8 cellular contexts compared by ENCODE assay signal in genomic region chr12:121465921-121466799, GRCh38.
DNase-seq lines count a peak whose midpoint lies in the region; ATAC-seq and TF ChIP-seq lines count a peak whose summit lies in the region.

No MANE protein-coding gene starts in this region.

- H3K27me3 Mint-ChIP-seq in CD8-positive, alpha-beta T cell (ENCODE audit: low read depth): no peaks in the 10 kb centered on the region

- peak overlapping the region; percentile 43 for H3K27ac ChIP-seq in CD8-positive, alpha-beta T cell (ENCODE audit: low read depth, low read length)
- H3K27ac ChIP-seq in VCaP: peak overlapping the region; percentile 81
- peak overlapping the region in 1 of 2 donors; percentile 90 for H3K27ac ChIP-seq in coronary artery
- H3K27ac ChIP-seq in testis: no peak overlapping the region

- intact Hi-C loops in CD8-positive, alpha-beta T cell (cut with DNase I, micrococcal nuclease): loop anchor here (2.0 to 10.0 kb wide), 7 partner anchors 65 to 1059 kb away; partner anchors contain the start of genes KNTC1 (in 2 of the 2), RSRC2 (in 2 of the 2), ANAPC5 (in 1 of the 2) and CAMKK2 (in 1 of the 2)
- intact Hi-C loops in testis (cut with DNase I; ENCODE audit: low total_unique reads): no loop called here

- H3K36me3 ChIP-seq in CD8-positive, alpha-beta T cell (ENCODE audit: insufficient read depth, low read length): no peaks in the 10 kb centered on the region
- H3K36me3 ChIP-seq in mucosa of stomach (ENCODE audit: control insufficient read depth, insufficient read depth, low read length) (no peaks in the 10 kb centered on the region), testis (ENCODE audit: low read depth, missing control alignments) (no peaks in the 10 kb centered on the region)

- TF ChIP-seq CTCF in CD8-positive, alpha-beta T cell (IDR thresholded peaks at IDR 0.05): no peak
- TF ChIP-seq CTCF in VCaP (conservative IDR thresholded peaks at IDR 0.05) (no peak), coronary artery (IDR thresholded peaks at IDR 0.05) (no peak), testis (IDR thresholded peaks at IDR 0.05) (no peak)

- peaks cover 6% of the 10 kb centered on the region for H3K36me3 Mint-ChIP-seq in CD8-positive, alpha-beta T cell

- ATAC-seq in CD8-positive, alpha-beta T cell: no peak
- peak; percentile 9 for ATAC-seq in GM21360 (IDR thresholded peaks at IDR 0.05; ENCODE audit: unreplicated experiment)

- H3K27me3 ChIP-seq in CD8-positive, alpha-beta T cell (ENCODE audit: insufficient read depth, low read length): no peaks in the 10 kb centered on the region
- H3K27me3 ChIP-seq in mucosa of stomach (ENCODE audit: control insufficient read depth, insufficient read depth, low read length) (no peaks in the 10 kb centered on the region), testis (no peaks in the 10 kb centered on the region)

- no peaks in the 10 kb centered on the region for H3K9me3 Mint-ChIP-seq in CD8-positive, alpha-beta T cell

- TF ChIP-seq POLR2A in testis (IDR thresholded peaks at IDR 0.05): no peak

- CTCF ChIA-PET in CD8-positive, alpha-beta T cell (lab: Charles Lee): interaction anchor here (0.6 to 1.7 kb wide), 4 partner anchors 11 to 998 kb away, joined by 3 to 4 read pairs (median 3); no protein-coding TSS in a partner anchor

- WGBS in testis, 2 donors: 14 to 35% methylated on average over 20 to 58 of the region's 71 CpGs

- POLR2A ChIA-PET in CD8-positive, alpha-beta T cell (lab: Charles Lee): interaction anchor here (0.6 to 1.7 kb wide), 2 partner anchors 66 to 132 kb away, joined by 3 to 7 read pairs; partner anchors contain the start of gene RNF34

- H3K9me3 ChIP-seq in CD8-positive, alpha-beta T cell (ENCODE audit: low read length): no peaks in the 10 kb centered on the region
- H3K9me3 ChIP-seq in mucosa of stomach (ENCODE audit: control insufficient read depth, low read length) (no peaks in the 10 kb centered on the region), testis (no peaks in the 10 kb centered on the region)

- H3K4me1 Mint-ChIP-seq in CD8-positive, alpha-beta T cell (ENCODE audit: low read depth): peaks cover 45% of the 10 kb centered on the region

- peak overlapping the region; percentile 63 for H3K4me3 ChIP-seq in CD8-positive, alpha-beta T cell (ENCODE audit: low read depth, low read length)
- H3K4me3 ChIP-seq in coronary artery (peak overlapping the region; percentile 75), mucosa of stomach (ENCODE audit: low read length) (no peak overlapping the region), testis (peak overlapping the region; percentile 37 to 48)

- peak in 5 of 7 experiments; percentile 34 to 67 (median 52) for DNase-seq in CD8-positive, alpha-beta T cell
- DNase-seq in HT-29 (ENCODE audit: low spot score): peak; percentile 43
- no peak for DNase-seq in coronary artery (ENCODE audit: low spot score)
- DNase-seq in testis: no peak
- no peak for DNase-seq in NCI-H345 treated with DMSO at 0.1 percent for 48 hours (lab: John Stamatoyannopoulos, UW; ENCODE audit: unreplicated experiment)

- peak overlapping the region; percentile 54 for H3K9ac ChIP-seq in mucosa of stomach (ENCODE audit: low read length)

- peak overlapping the region; percentile 96 for H3K27ac Mint-ChIP-seq in CD8-positive, alpha-beta T cell

- peaks cover 26% of the 10 kb centered on the region for H3K4me1 ChIP-seq in CD8-positive, alpha-beta T cell (ENCODE audit: insufficient read depth, low read length)
- peaks cover 4% of the 10 kb centered on the region for H3K4me1 ChIP-seq in mucosa of stomach (ENCODE audit: control insufficient read depth, insufficient read depth, low read length)
- H3K4me1 ChIP-seq in testis: no peaks in the 10 kb centered on the region

- H3K4me3 Mint-ChIP-seq in CD8-positive, alpha-beta T cell: peak overlapping the region; percentile 91

Comparison
In these comparisons a context has a peak if more than half of its experiments do, and no peak if none do; other contexts are left out.
1. DNase-seq: peak in CD8-positive, alpha-beta T cell (5 of 7) and HT-29 (single experiment); none in coronary artery (single experiment), testis (single experiment) and NCI-H345 treated with DMSO at 0.1 percent for 48 hours (single experiment).
2. H3K27ac ChIP-seq: peak in CD8-positive, alpha-beta T cell (single experiment) and VCaP (single experiment); none in testis (0 of 2).